ENCODE assay signal across 22 cellular contexts in genomic region chr2:240194341-240194762, GRCh38. TPM values are rescaled to one million over a fixed set of nuclear protein-coding genes. Genes with fewer than 3 reads are reported as not detected.
DNase-seq lines count a peak whose midpoint lies in the region; ATAC-seq and TF ChIP-seq lines count a peak whose summit lies in the region.
"Not testable (repeated sequence)": the region's sequence is repeated elsewhere in the genome, so short reads cannot be mapped to it uniquely, and the experiment has no call there.
"Had no signal": no experiment of that assay in that cellular context is flagged by ENCODE, and none has a peak within 500 bp of the region (broad histone marks: within the 10 kb centered on the region; RNA-seq: fewer than 3 reads in every experiment).

No MANE protein-coding gene starts in this region.

- not testable (repeated sequence) for BruUV-seq in HCT116 (replicated peaks; lab: Mats Ljungman, UMichigan); MCF 10A (replicated peaks; lab: Mats Ljungman, UMichigan)

- H3K79me1 ChIP-seq in neuronal stem cell (ENCODE audit: low read depth, low read length), result not testable (repeated sequence)

- ATAC-seq in HCT116, result peak; percentile 92

- H4K8ac ChIP-seq in neuronal stem cell (ENCODE audit: low read depth, low read length), result not testable (repeated sequence)

- peak; percentile 46 for TF ChIP-seq RAD21 in HCT116 (IDR thresholded peaks at IDR 0.05; ENCODE audit: low read depth)

- H3K4ac ChIP-seq in neuronal stem cell (ENCODE audit: low read length), result not testable (repeated sequence)

- not testable (repeated sequence) for H3K36me3 ChIP-seq in HCT116 (ENCODE audit: control insufficient read depth in 1 of 2, insufficient read depth in 2 of 2, low read length in 2 of 2); neuronal stem cell (replicated peaks in 1 of 2; ENCODE audit: control insufficient read depth in 2 of 2, insufficient read depth in 2 of 2, low read length in 2 of 2)

- not testable (repeated sequence) for H3K4me3 Mint-ChIP-seq in MCF 10A (ENCODE audit: unreplicated experiment)

- not testable (repeated sequence) for H3K4me2 ChIP-seq in HCT116 (ENCODE audit: low read length); neuronal stem cell (ENCODE audit: insufficient read depth, low read length, poor library complexity, severe bottlenecking)

- not testable (repeated sequence) for H2BK120ac ChIP-seq in neuronal stem cell (ENCODE audit: low read depth, low read length)

- H3K27me3 ChIP-seq in HCT116 (ENCODE audit: insufficient read depth, low read length); neuronal stem cell (ENCODE audit: control insufficient read depth in 3 of 3, insufficient read depth in 3 of 3, low read depth in 1 of 3, low read length in 3 of 3): not testable (repeated sequence)

- H2BK12ac ChIP-seq in neuronal stem cell (ENCODE audit: low read length), result not testable (repeated sequence)

- no CpG with 5 or more reads among the region's 10 CpGs for WGBS in neuronal stem cell (ENCODE audit: extremely low coverage in 2 of 2, insufficient read length in 2 of 2, insufficient replicate concordance in 1 of 2), 2 donors

- H4K91ac ChIP-seq in neuronal stem cell (ENCODE audit: low read depth, low read length, poor library complexity), result not testable (repeated sequence)

- DNase-seq in ACHN (peak; percentile 63), HCT116 (ENCODE audit: low read depth, low spot score) (peak; percentile 34), RPMI7951 (ENCODE audit: low read depth) (peak; percentile 38), MCF 10A (ENCODE audit: unreplicated experiment) (peak; percentile 44), fibroblast of pulmonary artery (ENCODE audit: low read depth) (peak; percentile 62), left kidney (ENCODE audit: low read depth, low spot score) (peak; percentile 88), neuronal stem cell (ENCODE audit: low spot score) (peak; percentile 66), stromal cell of bone marrow (ENCODE audit: low read depth) (peak; percentile 35)

- H3K4me3 ChIP-seq in HCT116 (replicated peaks in 1 of 2; ENCODE audit: low read depth in 1 of 2, low read length in 2 of 2); fibroblast of pulmonary artery (replicated peaks; ENCODE audit: low read depth, low read length); neuronal stem cell (ENCODE audit: low read length in 2 of 2): not testable (repeated sequence)

- H2BK5ac ChIP-seq in neuronal stem cell (ENCODE audit: low read length), result not testable (repeated sequence)

- H4K20me1 ChIP-seq in HCT116 (ENCODE audit: insufficient read depth), result not testable (repeated sequence)

- H2BK15ac ChIP-seq in neuronal stem cell (ENCODE audit: low read length), result not testable (repeated sequence)

- H3K9me2 ChIP-seq in HCT116 (ENCODE audit: insufficient read depth), result not testable (repeated sequence)

- not testable (repeated sequence) for H3K4me1 Mint-ChIP-seq in MCF 10A (ENCODE audit: insufficient read depth, unreplicated experiment)

- not testable (repeated sequence) for H3K18ac ChIP-seq in neuronal stem cell (ENCODE audit: low read length)

- H3K23ac ChIP-seq in neuronal stem cell (ENCODE audit: low read depth, low read length, poor library complexity), result not testable (repeated sequence)

- not testable (repeated sequence) for H3K14ac ChIP-seq in neuronal stem cell (ENCODE audit: low read length)

- CTCF ChIA-PET in HCT116 (lab: Charles Lee), result not testable (repeated sequence)
- CTCF ChIA-PET in MCF 10A (lab: Yijun Ruan, JAX), result interaction anchor here (1.2 to 1.7 kb wide), 2 partner anchors 51 to 62 kb away, joined by 3 to 6 read pairs; no protein-coding TSS in a partner anchor

- not testable (repeated sequence) for H2AFZ ChIP-seq in HCT116 (ENCODE audit: low read depth, low read length, poor library complexity, severe bottlenecking); neuronal stem cell (ENCODE audit: low read length)

- intact Hi-C loops in HCT116 (cut with micrococcal nuclease); MCF 10A (cut with micrococcal nuclease): not testable (repeated sequence)

- not testable (repeated sequence) for H3K9ac ChIP-seq in HCT116 (ENCODE audit: low read length); neuronal stem cell (ENCODE audit: low read depth, low read length, poor library complexity)

- H3K9me3 Mint-ChIP-seq in MCF 10A (ENCODE audit: unreplicated experiment), result not testable (repeated sequence)

- in situ Hi-C loops in ACHN (cut with HindIII; ENCODE audit: low pct_ligation_motif_present, low pct_unique_long_range_greater_than_20kb, low sequenced_read_pairs), result not testable (repeated sequence)

- not testable (repeated sequence) for H3K79me2 ChIP-seq in HCT116 (ENCODE audit: insufficient read depth, low read length)

- H3K9me3 ChIP-seq in HCT116 (ENCODE audit: control insufficient read depth in 1 of 2, insufficient read depth in 1 of 2, low read depth in 1 of 2, low read length in 2 of 2); neuronal stem cell (replicated peaks in 1 of 2; ENCODE audit: control insufficient read depth in 2 of 2, insufficient read depth in 1 of 2, low read depth in 1 of 2, low read length in 2 of 2): not testable (repeated sequence)

- RAD21 ChIA-PET in HCT116 (lab: Charles Lee; ENCODE audit: low non-redundant PET in 1 of 2, low total read pairs in 2 of 2, uncharacterized antibody in 2 of 2, unreplicated experiment in 2 of 2), result not testable (repeated sequence)

- peaks cover 44% of the 10 kb centered on the region for H3K27me3 Mint-ChIP-seq in MCF 10A (ENCODE audit: insufficient read depth, unreplicated experiment)

- not testable (repeated sequence) for H2AK5ac ChIP-seq in neuronal stem cell (ENCODE audit: low read depth, low read length)

- not testable (repeated sequence) for TF ChIP-seq POLR2A in HCT116 (IDR thresholded peaks at IDR 0.05; ENCODE audit: borderline replicate concordance, extremely low read depth, insufficient read depth, insufficient read length)

- H3K36me3 Mint-ChIP-seq in MCF 10A (ENCODE audit: insufficient read depth, unreplicated experiment), result not testable (repeated sequence)

- H3K27ac ChIP-seq in HCT116 (ENCODE audit: low read depth, low read length), result not testable (repeated sequence)
- peak overlapping the region; percentile 48 for H3K27ac ChIP-seq in neuronal stem cell (replicated peaks; ENCODE audit: low read length)

- not testable (repeated sequence) for H3K4me1 ChIP-seq in HCT116 (ENCODE audit: control insufficient read depth in 1 of 2, insufficient read depth in 2 of 2, low read length in 2 of 2); neuronal stem cell (ENCODE audit: control insufficient read depth in 2 of 2, insufficient read depth in 1 of 2, low read depth in 1 of 2, low read length in 2 of 2)

- peak; percentile 20 to 94 (median 52); a peak in 5 of 6 replicates for TF ChIP-seq CTCF in HCT116 (IDR thresholded peaks at IDR 0.05 in 2 of 3, conservative IDR thresholded peaks at IDR 0.05 in 1 of 3; ENCODE audit: borderline replicate concordance in 1 of 3, insufficient read depth in 1 of 3, low read depth in 2 of 3, low read length in 2 of 3)
- peak; percentile 16 for TF ChIP-seq CTCF in MCF 10A (IDR thresholded peaks at IDR 0.05; ENCODE audit: unreplicated experiment)
- TF ChIP-seq CTCF in fibroblast of pulmonary artery (IDR thresholded peaks at IDR 0.05; ENCODE audit: low read length, missing control alignments), result peak; percentile 31

- POLR2A ChIA-PET in HCT116 (lab: Charles Lee), result not testable (repeated sequence)
- POLR2A ChIA-PET in MCF 10A (lab: Yijun Ruan, JAX), result interaction anchor here (0.5 kb wide), 1 partner anchor 240 kb away, joined by 3 read pairs; no protein-coding TSS in a partner anchor

- H3K27ac Mint-ChIP-seq in MCF 10A (ENCODE audit: low read depth, unreplicated experiment), result not testable (repeated sequence)

TF ChIP-seq in HCT116, 20 proteins besides CTCF, POLR2A, EP300 and RAD21:
- TF ChIP-seq CEBPB (IDR thresholded peaks at IDR 0.05; ENCODE audit: low read depth), result peak; percentile 53; the same call in 1 of the 2 replicates
- peak; percentile 13 for TF ChIP-seq YY1 (IDR thresholded peaks at IDR 0.05; ENCODE audit: extremely low read depth, insufficient replicate concordance, low read depth, low read length)
TF ChIP-seq in HCT116: peak in this region for 2; not testable (repeated sequence) for 18.

RNA-seq across cellular contexts. Expression of gene OTOS, which starts 53.9 kb away (rescaled TPM):
- total RNA-seq in HCT116 (2021; ENCODE audit: unreplicated experiment) (not detected), MCF 10A (2022) (not detected in 2 replicates)
- not detected in 2 replicates for polyA plus RNA-seq in HCT116 (2012)
- 1.7 TPM in 1 of 2 replicates, not detected in the other for total RNA-seq in RPMI7951 (2014; rRNA removed; shearing (Covaris generic))
- polyA plus RNA-seq in neuronal stem cell (2013, experiment 1 of 2), result 0.08 TPM
- polyA plus RNA-seq in neuronal stem cell (2013, experiment 2 of 2), result not detected
- total RNA-seq: activated naive CD8-positive, alpha-beta T cell treated with anti-CD3 and anti-CD28 coated beads, Interleukin-2, amount 10 ng/mL, durations not matched to agents 7 days and 5 days; activated T-helper 2 cell treated with anti-CD3 and anti-CD28 coated beads, Interferon-gamma antibody, Interleukin-2, Interleukin-4, amounts not matched to agents 10 μg/mL and 5 μg/mL and 100 μg/mL, durations not matched to agents 14 hours and 24 hours and 36 hours; CD4-positive, alpha-beta memory T cell; esophagus mucosa; HT1080; LHCN-M2; mammary epithelial cell; naive thymus-derived CD4-positive, alpha-beta T cell; pulmonary artery endothelial cell; stomach; T-helper 2 cell treated with Interferon-gamma antibody and Interleukin-4, amounts not matched to agents 100 ng/mL and 5 ng/mL, for 36 hours; upper lobe of left lung had no signal
- polyA plus RNA-seq: CD4-positive, alpha-beta memory T cell; heart left ventricle; mammary epithelial cell; naive thymus-derived CD4-positive, alpha-beta T cell; SK-N-SH; stomach had no signal

RNA-seq across cellular contexts. Expression of gene COPS9, which starts 58.2 kb away (rescaled TPM):
- total RNA-seq in HCT116 (2021; ENCODE audit: unreplicated experiment) (111 TPM), MCF 10A (2022) (146 and 197 TPM in 2 replicates)
- polyA plus RNA-seq in HCT116 (2012), result 92.6 and 147 TPM in 2 replicates
- total RNA-seq in RPMI7951 (2014; rRNA removed; shearing (Covaris generic)), result 400 and 466 TPM in 2 replicates
- 234 TPM for polyA plus RNA-seq in neuronal stem cell (2013, experiment 1 of 2)
- polyA plus RNA-seq in neuronal stem cell (2013, experiment 2 of 2), result 225 TPM

Comparison
In these comparisons a context has a peak if more than half of its experiments do, and no peak if none do; other contexts are left out.
1. DNase-seq: peak in every context shown above with its lines; median percentile 88 in left kidney; 66 in neuronal stem cell; 63 in ACHN; 62 in fibroblast of pulmonary artery; 44 in MCF 10A; 38 in RPMI7951; 35 in stromal cell of bone marrow; 34 in HCT116.